ENCODE assay signal across 8 cellular contexts in genomic region chr18:77366725-77367641, GRCh38.
DNase-seq lines count a peak whose midpoint lies in the region; ATAC-seq and TF ChIP-seq lines count a peak whose summit lies in the region.

No MANE protein-coding gene starts in this region.

- H3K27me3 ChIP-seq in ovary = no peaks in the 10 kb centered on the region
- no peaks in the 10 kb centered on the region for H3K27me3 ChIP-seq in CD4-positive, alpha-beta T cell (ENCODE audit: control insufficient read depth, insufficient read depth, low read length)

- H3K4me3 ChIP-seq in fibroblast of mammary gland (ENCODE audit: control insufficient read depth, low read depth, low read length) (peak overlapping the region; percentile 7), ovary (peak overlapping the region; percentile 28)

- H3K27me3 Mint-ChIP-seq in CD4-positive, alpha-beta T cell = peaks cover 48% of the 10 kb centered on the region
- peaks cover 15% of the 10 kb centered on the region for H3K27me3 Mint-ChIP-seq in activated CD8-positive, alpha-beta memory T cell treated with anti-CD3 and anti-CD28 coated beads, Interleukin-2, amount 10 ng/mL, durations not matched to agents 7 days and 5 days

- POLR2A ChIA-PET in CD4-positive, alpha-beta T cell (lab: Charles Lee) = no interaction called here

- no peak overlapping the region for H3K4me3 Mint-ChIP-seq in CD4-positive, alpha-beta T cell
- H3K4me3 Mint-ChIP-seq in activated CD8-positive, alpha-beta memory T cell treated with anti-CD3 and anti-CD28 coated beads, Interleukin-2, amount 10 ng/mL, durations not matched to agents 7 days and 5 days = no peak overlapping the region

- no peaks in the 10 kb centered on the region for H3K36me3 ChIP-seq in ovary

- peaks cover 14% of the 10 kb centered on the region for H3K9me3 Mint-ChIP-seq in CD4-positive, alpha-beta T cell
- peaks cover 8% of the 10 kb centered on the region for H3K9me3 Mint-ChIP-seq in activated CD8-positive, alpha-beta memory T cell treated with anti-CD3 and anti-CD28 coated beads, Interleukin-2, amount 10 ng/mL, durations not matched to agents 7 days and 5 days (ENCODE audit: low read depth)

- no peak for TF ChIP-seq CTCF in fibroblast of mammary gland (conservative IDR thresholded peaks at IDR 0.05; ENCODE audit: control insufficient read depth, insufficient read depth, low read depth, low read length)
- no peak for TF ChIP-seq CTCF in ovary (IDR thresholded peaks at IDR 0.05)
- no peak for TF ChIP-seq CTCF in CD4-positive, alpha-beta T cell (IDR thresholded peaks at IDR 0.05)

- CTCF ChIA-PET in CD4-positive, alpha-beta T cell (lab: Charles Lee) = interaction anchor here (0.7 kb wide), 1 partner anchor 37 kb away, joined by 3 read pairs; no protein-coding TSS in a partner anchor
- CTCF ChIA-PET in activated CD8-positive, alpha-beta memory T cell treated with anti-CD3 and anti-CD28 coated beads, Interleukin-2, amount 10 ng/mL, durations not matched to agents 7 days and 5 days (lab: Charles Lee) = interaction anchor here (0.7 kb wide), 2 partner anchors 173 to 262 kb away, joined by 3 read pairs; no protein-coding TSS in a partner anchor

- no peaks in the 10 kb centered on the region for H3K9me3 ChIP-seq in ovary
- peaks cover 5% of the 10 kb centered on the region for H3K9me3 ChIP-seq in CD4-positive, alpha-beta T cell (ENCODE audit: control insufficient read depth, low read length)

- no peaks in the 10 kb centered on the region for H3K36me3 Mint-ChIP-seq in CD4-positive, alpha-beta T cell (ENCODE audit: low read depth)
- H3K36me3 Mint-ChIP-seq in activated CD8-positive, alpha-beta memory T cell treated with anti-CD3 and anti-CD28 coated beads, Interleukin-2, amount 10 ng/mL, durations not matched to agents 7 days and 5 days = no peaks in the 10 kb centered on the region

- intact Hi-C loops in ovary (cut with DNase I) = no loop called here
- intact Hi-C loops in CD4-positive, alpha-beta T cell (cut with DNase I, micrococcal nuclease) = no loop called here

- 4 to 11% (median 5%) methylated on average over 27 of the region's 27 CpGs for WGBS in ovary, 3 donors

- no peak for ATAC-seq in CD4-positive, alpha-beta T cell (ENCODE audit: poor library complexity)
- ATAC-seq in activated CD8-positive, alpha-beta memory T cell treated with anti-CD3 and anti-CD28 coated beads, Interleukin-2, amount 10 ng/mL, durations not matched to agents 7 days and 5 days = no peak
- ATAC-seq in HG02840 (IDR thresholded peaks at IDR 0.05; ENCODE audit: low FRiP score, unreplicated experiment) (no peak), HG03039 (IDR thresholded peaks at IDR 0.05; ENCODE audit: unreplicated experiment) (no peak)

- H3K4me1 Mint-ChIP-seq in CD4-positive, alpha-beta T cell (ENCODE audit: low read depth) = no peaks in the 10 kb centered on the region
- H3K4me1 Mint-ChIP-seq in activated CD8-positive, alpha-beta memory T cell treated with anti-CD3 and anti-CD28 coated beads, Interleukin-2, amount 10 ng/mL, durations not matched to agents 7 days and 5 days = no peaks in the 10 kb centered on the region

- no peak for TF ChIP-seq EP300 in ovary (IDR thresholded peaks at IDR 0.05)

- no peak overlapping the region for H3K27ac Mint-ChIP-seq in CD4-positive, alpha-beta T cell
- no peak overlapping the region for H3K27ac Mint-ChIP-seq in activated CD8-positive, alpha-beta memory T cell treated with anti-CD3 and anti-CD28 coated beads, Interleukin-2, amount 10 ng/mL, durations not matched to agents 7 days and 5 days

- no peak for TF ChIP-seq POLR2A in ovary (IDR thresholded peaks at IDR 0.05)

- no peak overlapping the region for H3K27ac ChIP-seq in ovary
- no peak overlapping the region for H3K27ac ChIP-seq in CD4-positive, alpha-beta T cell (ENCODE audit: low read depth, low read length)

- peaks cover 1% of the 10 kb centered on the region for H3K4me1 ChIP-seq in ovary (ENCODE audit: insufficient read depth)

- DNase-seq in DMS153 (lab: John Stamatoyannopoulos, UW) (peak; percentile 92), NCI-H748 (lab: John Stamatoyannopoulos, UW; ENCODE audit: unreplicated experiment) (peak; percentile 97), fibroblast of mammary gland (ENCODE audit: low read depth) (peak; percentile 44), ovary (peak in 1 of 5 donors; percentile 35)
- no peak for DNase-seq in CD4-positive, alpha-beta T cell
- no peak for DNase-seq in activated CD8-positive, alpha-beta memory T cell treated with anti-CD3 and anti-CD28 coated beads, Interleukin-2, amount 10 ng/mL, durations not matched to agents 7 days and 5 days

Comparison
In these comparisons a context has a peak if more than half of its experiments do, and no peak if none do; other contexts are left out.
1. DNase-seq: peak in DMS153 (single experiment), NCI-H748 (single experiment) and fibroblast of mammary gland (single experiment); none in CD4-positive, alpha-beta T cell (0 of 10) and activated CD8-positive, alpha-beta memory T cell treated with anti-CD3 and anti-CD28 coated beads, Interleukin-2, amount 10 ng/mL, durations not matched to agents 7 days and 5 days (single experiment).